Comparison of ENCODE assay signal across 12 cellular contexts in the genomic region with DNA sequence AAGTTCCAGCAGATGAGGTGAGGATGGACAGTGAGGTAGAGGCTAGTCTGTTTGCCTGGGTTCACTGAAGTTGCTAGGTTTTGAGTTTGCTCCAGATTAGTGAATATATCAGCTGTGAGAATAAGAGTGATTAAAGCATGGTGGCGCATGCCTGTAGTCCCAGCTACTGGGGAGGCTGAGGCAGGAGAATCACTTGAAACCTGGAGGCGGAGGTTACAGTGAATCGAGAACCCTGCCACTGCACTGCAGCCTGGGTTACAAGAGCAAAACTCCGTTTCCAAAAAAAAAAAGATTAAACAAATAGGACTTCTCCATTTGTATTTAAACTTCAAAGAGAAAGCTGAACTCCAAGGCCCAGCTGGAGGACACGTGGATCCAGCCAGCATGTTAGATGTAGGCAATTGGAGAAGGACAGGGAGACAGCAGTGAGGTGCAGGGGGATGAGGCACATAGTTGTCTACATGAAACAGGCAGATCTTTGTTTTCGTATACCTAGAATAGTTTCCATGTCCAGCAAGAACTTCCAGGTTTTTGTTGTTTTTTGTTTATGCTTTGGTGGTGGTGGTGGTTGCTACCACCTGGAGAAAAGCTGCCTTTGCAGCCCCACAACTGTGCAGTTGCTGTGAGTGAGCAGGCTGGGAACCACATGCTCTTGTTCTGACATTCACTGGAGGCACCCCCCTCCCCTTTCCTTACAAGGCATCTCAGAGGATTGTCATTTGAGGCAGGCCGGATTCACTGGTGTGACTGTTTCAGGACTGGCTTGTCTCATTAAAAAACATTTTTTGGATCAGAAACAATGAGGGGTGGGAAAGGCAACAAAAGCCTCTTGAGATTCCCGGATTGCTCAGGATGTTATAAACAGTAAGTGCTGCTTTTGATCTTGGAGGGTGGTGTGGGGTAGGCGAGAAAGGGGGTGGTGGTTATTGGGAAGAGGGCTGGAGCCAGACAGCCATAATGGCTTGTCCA.
DNase-seq lines count a peak whose midpoint lies in the region; ATAC-seq, FAIRE-seq and TF ChIP-seq lines count a peak whose summit lies in the region.
"Had no signal": no experiment of that assay in that cellular context is flagged by ENCODE, and none has a peak within 500 bp of the region (broad histone marks: within the 10 kb centered on the region; RNA-seq: fewer than 3 reads in every experiment).

No MANE protein-coding gene starts in this region.

- SMC1A ChIA-PET in GM12878 (lab: Charles Lee; ENCODE audit: uncharacterized antibody, unreplicated experiment) = interaction anchor here (0.6 to 13.2 kb wide), 11 partner anchors 9 to 117 kb away, joined by 3 to 301 read pairs (median 5); no protein-coding TSS in a partner anchor

- H3K4me1 ChIP-seq in GM12878 (ENCODE audit: control insufficient read depth, insufficient read depth, low read length) (peaks cover 73% of the 10 kb centered on the region), thyroid gland (peaks cover 0 to 6% of the 10 kb centered on the region in 2 donors), lower lobe of right lung (peaks cover 9% of the 10 kb centered on the region)

- TF ChIP-seq POLR2A in GM12878 (IDR thresholded peaks at IDR 0.05; ENCODE audit: low read depth, low read length) = no peak
- no peak for TF ChIP-seq POLR2A in thyroid gland (IDR thresholded peaks at IDR 0.05)

- no peaks in the 10 kb centered on the region for H4K20me1 ChIP-seq in GM12878 (ENCODE audit: control insufficient read depth, insufficient read depth)
- H4K20me1 ChIP-seq in neural cell (ENCODE audit: insufficient read depth) = peaks cover 4% of the 10 kb centered on the region

- H3K4me3 ChIP-seq in HL-60 (replicated peaks; ENCODE audit: insufficient read depth, low read length) (no peak overlapping the region), GM12878 (peak overlapping the region; percentile 44; the same call in 1 of the 2 replicates), neural cell (ENCODE audit: low read length) (no peak overlapping the region), thyroid gland (replicated peaks in 1 of 3) (no peak overlapping the region), lower lobe of right lung (no peak overlapping the region)
- H3K4me3 ChIP-seq: lung, PC-9 had no signal

- TF ChIP-seq EP300 in GM12878 (IDR thresholded peaks at IDR 0.05; ENCODE audit: borderline replicate concordance in 1 of 2, control insufficient read depth in 1 of 2, low read depth in 2 of 2, low read length in 2 of 2) = no peak
- no peak for TF ChIP-seq EP300 in neural cell (conservative IDR thresholded peaks at IDR 0.05; ENCODE audit: poor library complexity, severe bottlenecking)

- DNase-seq in activated CD4-positive, alpha-beta T cell treated with anti-CD3 and anti-CD28 coated beads for 36 hours = peak; percentile 58
- no peak for DNase-seq in activated CD4-positive, alpha-beta T cell treated with anti-CD3 and anti-CD28 coated beads for 1 hour
- DNase-seq in HL-60 (ENCODE audit: low read depth in 1 of 2, low spot score in 1 of 2) (peak in 1 of 2 experiments; percentile 33), GM12878 (ENCODE audit: low read depth, low spot score) (no peak), thyroid gland (no peak), urothelium cell line (ENCODE audit: low spot score) (no peak), lower lobe of right lung (no peak)
- DNase-seq: foreskin keratinocyte, PC-9 had no signal

- no peaks in the 10 kb centered on the region for H3K9me2 ChIP-seq in neural cell (ENCODE audit: insufficient read depth, low read length)

- peak overlapping the region; percentile 54 for H3K4me3 Mint-ChIP-seq in activated CD4-positive, alpha-beta T cell treated with anti-CD3 and anti-CD28 coated beads for 36 hours

- H3F3A ChIP-seq in neural cell (ENCODE audit: insufficient read depth, low read length, poor library complexity, severe bottlenecking) = no peaks in the 10 kb centered on the region

- no peak overlapping the region for H2AFZ ChIP-seq in GM12878 (ENCODE audit: control insufficient read depth, low read depth, low read length)
- no peak overlapping the region for H2AFZ ChIP-seq in neural cell (ENCODE audit: low read depth, low read length)
- H2AFZ ChIP-seq: PC-9 had no signal

- BruUV-seq in GM12878 (replicated peaks; lab: Mats Ljungman, UMichigan) = no TSS peak

- peak overlapping the region; percentile 99 for H3K4me2 ChIP-seq in GM12878 (ENCODE audit: control insufficient read depth, insufficient read depth)
- H3K4me2 ChIP-seq in neural cell (ENCODE audit: low read length) = no peak overlapping the region
- H3K4me2 ChIP-seq: PC-9 had no signal

- H3K4me1 Mint-ChIP-seq in activated CD4-positive, alpha-beta T cell treated with anti-CD3 and anti-CD28 coated beads for 36 hours = peaks cover 96% of the 10 kb centered on the region

- in situ Hi-C loops in GM12878 (cut with MboI) = no loop called here

- 86% methylated on average over 9 of the region's 9 CpGs for WGBS in GM12878 (ENCODE audit: insufficient coverage, insufficient replicate concordance, low lambda C conversion rate, missing lambda C conversion rate)
- WGBS in thyroid gland, 2 donors = 82% methylated on average over 9 of the region's 9 CpGs

- FAIRE-seq in GM12878 (lab: Jason Lieb, UNC) (no peak), urothelium cell line (lab: Jason Lieb, UNC) (no peak)

- intact Hi-C loops in activated CD4-positive, alpha-beta T cell treated with anti-CD3 and anti-CD28 coated beads for 36 hours (cut with DNase I, micrococcal nuclease) = loop anchor here in 1 of 2 experiments (2.0 to 5.0 kb wide), 2 partner anchors 13 to 66 kb away; no protein-coding TSS in a partner anchor
- intact Hi-C loops in GM12878 (cut with micrococcal nuclease; ENCODE audit: unreplicated experiment) = no loop called here
- intact Hi-C loops in thyroid gland (cut with DNase I) = no loop called here
- intact Hi-C loops in lower lobe of right lung (cut with DNase I) = no loop called here

- H3K27me3 Mint-ChIP-seq in activated CD4-positive, alpha-beta T cell treated with anti-CD3 and anti-CD28 coated beads for 36 hours = no peaks in the 10 kb centered on the region

- TF ChIP-seq CTCF in HL-60 (IDR thresholded peaks at IDR 0.05; ENCODE audit: insufficient read depth, low read length) = no peak
- no peak for TF ChIP-seq CTCF in GM12878 (IDR thresholded peaks at IDR 0.05 in 2 of 3, conservative IDR thresholded peaks at IDR 0.05 in 1 of 3; ENCODE audit: control insufficient read depth in 2 of 3, extremely low read depth in 1 of 3, insufficient read depth in 1 of 3, low read depth in 3 of 3, low read length in 3 of 3)
- no peak for TF ChIP-seq CTCF in neural cell (IDR thresholded peaks at IDR 0.05; ENCODE audit: poor library complexity, severe bottlenecking)
- TF ChIP-seq CTCF in thyroid gland (IDR thresholded peaks at IDR 0.05) = no peak
- TF ChIP-seq CTCF in lower lobe of right lung (IDR thresholded peaks at IDR 0.05) = no peak

- ATAC-seq in activated CD4-positive, alpha-beta T cell treated with anti-CD3 and anti-CD28 coated beads for 36 hours = peak; percentile 56
- peak; percentile 52 for ATAC-seq in GM12878
- no peak for ATAC-seq in lower lobe of right lung
- ATAC-seq: foreskin keratinocyte, HCT116 had no signal

- H3K79me2 ChIP-seq in GM12878 (ENCODE audit: control insufficient read depth, insufficient read depth, low read length) (peaks cover 99% of the 10 kb centered on the region), neural cell (replicated peaks; ENCODE audit: insufficient read depth, low read length) (peaks cover 79% of the 10 kb centered on the region)

- H3K27ac ChIP-seq in HL-60 (replicated peaks) = peak overlapping the region; percentile 13
- H3K27ac ChIP-seq in GM12878 (ENCODE audit: control insufficient read depth, insufficient read depth) = peak overlapping the region; percentile 82
- H3K27ac ChIP-seq in neural cell (ENCODE audit: low read length) = no peak overlapping the region
- H3K27ac ChIP-seq in thyroid gland = no peak overlapping the region
- no peak overlapping the region for H3K27ac ChIP-seq in lower lobe of right lung
- H3K27ac ChIP-seq: foreskin keratinocyte, PC-9 had no signal

- H3K27ac Mint-ChIP-seq in activated CD4-positive, alpha-beta T cell treated with anti-CD3 and anti-CD28 coated beads for 36 hours = peak overlapping the region; percentile 82

- H3K27me3 ChIP-seq in HL-60 (ENCODE audit: insufficient read depth, poor library complexity, severe bottlenecking) = no peaks in the 10 kb centered on the region
- no peaks in the 10 kb centered on the region for H3K27me3 ChIP-seq in GM12878 (replicated peaks in 1 of 2; ENCODE audit: control insufficient read depth in 2 of 2, insufficient read depth in 2 of 2, low read length in 1 of 2)
- H3K27me3 ChIP-seq in neural cell (ENCODE audit: insufficient read depth, low read depth, low read length) = no peaks in the 10 kb centered on the region
- H3K27me3 ChIP-seq in thyroid gland = no peaks in the 10 kb centered on the region
- no peaks in the 10 kb centered on the region for H3K27me3 ChIP-seq in lower lobe of right lung (ENCODE audit: low read depth)
- H3K27me3 ChIP-seq: foreskin keratinocyte had no signal

- no peaks in the 10 kb centered on the region for H3K9me3 Mint-ChIP-seq in activated CD4-positive, alpha-beta T cell treated with anti-CD3 and anti-CD28 coated beads for 36 hours (ENCODE audit: low read depth)

- peaks cover 38% of the 10 kb centered on the region for H3K36me3 Mint-ChIP-seq in activated CD4-positive, alpha-beta T cell treated with anti-CD3 and anti-CD28 coated beads for 36 hours (ENCODE audit: low read depth)

- CTCF ChIA-PET in activated CD4-positive, alpha-beta T cell treated with anti-CD3 and anti-CD28 coated beads for 36 hours (lab: Charles Lee) = interaction anchor here (1.3 kb wide), 1 partner anchor 13 kb away, joined by 6 read pairs; no protein-coding TSS in a partner anchor
- CTCF ChIA-PET in GM12878 (lab: Yijun Ruan, JAX) = interaction anchor here (0.5 to 5.1 kb wide), 8 partner anchors 13 to 71 kb away, joined by 3 to 15 read pairs (median 4); no protein-coding TSS in a partner anchor

- H3K36me3 ChIP-seq in GM12878 (ENCODE audit: control insufficient read depth in 2 of 2, insufficient read depth in 2 of 2, low read length in 1 of 2) (no peaks in the 10 kb centered on the region; a peak in 1 of 4 replicates), neural cell (ENCODE audit: insufficient read depth, low read length) (no peaks in the 10 kb centered on the region), thyroid gland (no peaks in the 10 kb centered on the region), lower lobe of right lung (no peaks in the 10 kb centered on the region)

- POLR2A ChIA-PET in activated CD4-positive, alpha-beta T cell treated with anti-CD3 and anti-CD28 coated beads for 36 hours (lab: Charles Lee) = interaction anchor here (0.5 to 1.2 kb wide), 3 partner anchors 8 to 564 kb away, joined by 3 to 4 read pairs (median 3); no protein-coding TSS in a partner anchor
- POLR2A ChIA-PET in GM12878 (lab: Charles Lee) = interaction anchor here (0.7 to 2.2 kb wide), 10 partner anchors 7 to 70 kb away, joined by 3 to 9 read pairs (median 3); no protein-coding TSS in a partner anchor

- H3K9ac ChIP-seq in GM12878 (ENCODE audit: control insufficient read depth, insufficient read depth, low read length) (peak overlapping the region; percentile 49; the same call in 1 of the 2 replicates), neural cell (ENCODE audit: low read length) (peak overlapping the region; percentile 7)

- no peak for TF ChIP-seq RAD21 in GM12878 (IDR thresholded peaks at IDR 0.05; ENCODE audit: insufficient read depth, low read depth, low read length)
- TF ChIP-seq RAD21 in neural cell (conservative IDR thresholded peaks at IDR 0.05) = no peak

- RAD21 ChIA-PET in GM12878 (lab: Charles Lee; ENCODE audit: unreplicated experiment) = interaction anchor here (1.0 to 7.3 kb wide), 12 partner anchors 8 to 71 kb away, joined by 3 to 66 read pairs (median 10); no protein-coding TSS in a partner anchor

- no peaks in the 10 kb centered on the region; the same call in 2 of the 3 replicates for H3K9me3 ChIP-seq in GM12878 (replicated peaks; ENCODE audit: control insufficient read depth, insufficient read depth, low read length)
- H3K9me3 ChIP-seq in neural cell (ENCODE audit: low read length) = no peaks in the 10 kb centered on the region
- no peaks in the 10 kb centered on the region for H3K9me3 ChIP-seq in thyroid gland
- no peaks in the 10 kb centered on the region for H3K9me3 ChIP-seq in lower lobe of right lung

Comparison
In these comparisons a context has a peak if more than half of its experiments do, and no peak if none do; other contexts are left out.
1. ATAC-seq: peak in activated CD4-positive, alpha-beta T cell treated with anti-CD3 and anti-CD28 coated beads for 36 hours (single experiment) and GM12878 (single experiment); none in lower lobe of right lung (0 of 2).
2. H3K27ac ChIP-seq: peak in HL-60 (single experiment) and GM12878 (single experiment); none in neural cell (single experiment), thyroid gland (0 of 3) and lower lobe of right lung (single experiment).